In the genomic region with DNA sequence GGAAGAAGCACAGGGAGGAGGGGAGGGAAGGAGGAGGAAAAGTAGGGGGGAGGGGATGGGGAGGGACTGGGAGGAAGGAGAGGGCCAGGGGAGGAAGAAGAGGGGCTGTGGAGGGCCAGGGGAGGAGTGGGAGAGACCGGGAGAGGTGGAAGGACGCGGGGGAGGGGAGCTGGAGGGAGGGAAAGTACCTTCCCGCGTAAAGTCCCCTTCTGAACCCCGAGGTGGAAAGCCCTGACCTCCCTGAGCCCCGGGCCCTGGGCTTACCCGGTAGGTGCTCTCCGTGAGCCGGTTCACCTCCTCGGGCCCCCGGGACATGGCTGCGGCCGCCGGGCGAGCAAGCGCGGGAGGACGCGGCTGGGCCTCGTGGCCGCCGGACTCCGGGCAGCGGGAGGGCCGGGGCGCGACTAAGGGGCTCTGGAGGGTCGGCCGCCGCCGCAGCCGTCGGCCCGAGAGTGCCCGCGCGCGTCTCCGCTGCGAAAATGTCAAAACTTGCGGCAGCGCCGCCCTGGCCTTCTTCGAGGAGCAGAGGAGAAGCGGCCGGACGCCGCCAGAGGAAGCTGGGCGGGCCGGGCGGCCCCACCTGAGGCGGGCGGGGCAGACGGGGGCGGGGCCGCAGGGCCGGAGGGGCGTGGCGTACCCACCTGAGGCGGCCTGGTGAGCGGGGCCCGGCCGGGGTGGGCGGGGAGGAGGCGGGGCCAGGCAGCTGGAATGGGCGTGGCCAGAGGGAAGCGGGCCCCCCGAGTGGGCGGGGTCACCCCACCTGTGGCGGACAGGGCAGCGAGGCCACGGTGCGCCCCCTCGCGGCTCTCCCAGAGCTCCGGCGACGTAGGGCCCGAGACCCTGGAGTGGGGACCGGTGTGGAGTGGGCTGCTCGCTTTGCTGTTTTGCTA, we compare ENCODE assay signal across 1 cellular context.
A peak's percentile ranks its signal among the peaks of the same experiment; 100 is the strongest.
TF ChIP-seq lines count a peak whose summit lies in the region.

A gene with protein sequence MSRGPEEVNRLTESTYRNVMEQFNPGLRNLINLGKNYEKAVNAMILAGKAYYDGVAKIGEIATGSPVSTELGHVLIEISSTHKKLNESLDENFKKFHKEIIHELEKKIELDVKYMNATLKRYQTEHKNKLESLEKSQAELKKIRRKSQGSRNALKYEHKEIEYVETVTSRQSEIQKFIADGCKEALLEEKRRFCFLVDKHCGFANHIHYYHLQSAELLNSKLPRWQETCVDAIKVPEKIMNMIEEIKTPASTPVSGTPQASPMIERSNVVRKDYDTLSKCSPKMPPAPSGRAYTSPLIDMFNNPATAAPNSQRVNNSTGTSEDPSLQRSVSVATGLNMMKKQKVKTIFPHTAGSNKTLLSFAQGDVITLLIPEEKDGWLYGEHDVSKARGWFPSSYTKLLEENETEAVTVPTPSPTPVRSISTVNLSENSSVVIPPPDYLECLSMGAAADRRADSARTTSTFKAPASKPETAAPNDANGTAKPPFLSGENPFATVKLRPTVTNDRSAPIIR (minus strand): TSS at position 553 of the 890 bp plus-strand sequence. CDS start 238 bp downstream, at position 315.

TF ChIP-seq in K562, 482 proteins besides CTCF, POLR2A, EP300 and RAD21 (continued from another document and continues in another):
- TF ChIP-seq, protein P1, sequence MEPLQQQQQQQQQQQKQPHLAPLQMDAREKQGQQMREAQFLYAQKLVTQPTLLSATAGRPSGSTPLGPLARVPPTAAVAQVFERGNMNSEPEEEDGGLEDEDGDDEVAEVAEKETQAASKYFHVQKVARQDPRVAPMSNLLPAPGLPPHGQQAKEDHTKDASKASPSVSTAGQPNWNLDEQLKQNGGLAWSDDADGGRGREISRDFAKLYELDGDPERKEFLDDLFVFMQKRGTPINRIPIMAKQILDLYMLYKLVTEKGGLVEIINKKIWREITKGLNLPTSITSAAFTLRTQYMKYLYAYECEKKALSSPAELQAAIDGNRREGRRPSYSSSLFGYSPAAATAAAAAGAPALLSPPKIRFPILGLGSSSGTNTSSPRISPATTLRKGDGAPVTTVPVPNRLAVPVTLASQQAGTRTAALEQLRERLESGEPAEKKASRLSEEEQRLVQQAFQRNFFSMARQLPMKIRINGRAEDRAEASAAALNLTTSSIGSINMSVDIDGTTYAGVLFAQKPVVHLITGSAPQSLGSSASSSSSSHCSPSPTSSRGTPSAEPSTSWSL (CRISPR knock-in tag; IDR thresholded peaks at IDR 0.05; ENCODE audit: borderline replicate concordance): no peak
- TF ChIP-seq TOE1 (IDR thresholded peaks at IDR 0.05; ENCODE audit: borderline replicate concordance) (no peak), TOE1 (CRISPR knock-in tag; IDR thresholded peaks at IDR 0.05; ENCODE audit: borderline replicate concordance, low read depth) (no peak), ZNF780A (CRISPR knock-in tag; IDR thresholded peaks at IDR 0.05) (no peak), RBFOX2 (IDR thresholded peaks at IDR 0.05; ENCODE audit: low read depth, low read length) (peak; percentile 86), KDM5B (IDR thresholded peaks at IDR 0.05; ENCODE audit: insufficient replicate concordance, low read depth, low read length) (peak; percentile 40), GTF2A2 (tag; IDR thresholded peaks at IDR 0.05) (no peak), ZNF696 (CRISPR knock-in tag; conservative IDR thresholded peaks at IDR 0.05) (no peak), MEF2A (IDR thresholded peaks at IDR 0.05; ENCODE audit: control insufficient read depth, low read depth, low read length) (no peak), NFRKB (IDR thresholded peaks at IDR 0.05; ENCODE audit: low read depth) (no peak), ETS2 (tag; IDR thresholded peaks at IDR 0.05; ENCODE audit: borderline replicate concordance, poor library complexity, severe bottlenecking) (no peak), TSHZ1 (CRISPR knock-in tag; IDR thresholded peaks at IDR 0.05) (no peak), SP2 (IDR thresholded peaks at IDR 0.05; ENCODE audit: extremely low read depth, low read depth, low read length, poor library complexity, severe bottlenecking) (no peak), MAFG (tag; conservative IDR thresholded peaks at IDR 0.05) (no peak), ZEB2 (IDR thresholded peaks at IDR 0.05) (0 out of 2 replicates have a peak, but pooled peaks have one; percentile 61), EWSR1 (IDR thresholded peaks at IDR 0.05; ENCODE audit: borderline replicate concordance, low read depth, partially characterized antibody) (no peak), HSF4 (CRISPR knock-in tag; IDR thresholded peaks at IDR 0.05; ENCODE audit: borderline replicate concordance) (no peak), ZNF740 (CRISPR knock-in tag; IDR thresholded peaks at IDR 0.05) (0 out of 2 replicates have a peak, but pooled peaks have one; percentile 39), ZNF740 (tag; IDR thresholded peaks at IDR 0.05) (no peak; a peak in 1 of 4 replicates), FIP1L1 (IDR thresholded peaks at IDR 0.05; ENCODE audit: low read depth, low read length, poor library complexity, severe bottlenecking) (no peak), ELK1 (CRISPR knock-in tag; IDR thresholded peaks at IDR 0.05) (no peak), SMAD1 (IDR thresholded peaks at IDR 0.05; ENCODE audit: low read depth, low read length, partially characterized antibody) (no peak), ZNF253 (CRISPR knock-in tag; conservative IDR thresholded peaks at IDR 0.05) (no peak), PYGO2 (tag; IDR thresholded peaks at IDR 0.05) (no peak), TCF3 (CRISPR knock-in tag; IDR thresholded peaks at IDR 0.05) (no peak), MED1 (CRISPR knock-in tag; IDR thresholded peaks at IDR 0.05; ENCODE audit: borderline replicate concordance) (no peak), EP400 (IDR thresholded peaks at IDR 0.05) (peak; percentile 25; the same call in 1 of the 2 replicates), RBM25 (IDR thresholded peaks at IDR 0.05; ENCODE audit: low read depth, low read length, severe bottlenecking) (no peak), E2F6 (IDR thresholded peaks at IDR 0.05; ENCODE audit: borderline replicate concordance in 1 of 2, extremely low read depth in 1 of 2, insufficient read depth in 1 of 2, insufficient read length in 1 of 2, low read depth in 1 of 2, low read length in 1 of 2, poor library complexity in 1 of 2, severe bottlenecking in 1 of 2) (peak; percentile 90 to 99), RBM22 (IDR thresholded peaks at IDR 0.05; ENCODE audit: low read depth, low read length, poor library complexity, severe bottlenecking) (no peak), NUFIP1 (IDR thresholded peaks at IDR 0.05; ENCODE audit: partially characterized antibody) (no peak), CEBPG (CRISPR knock-in tag; IDR thresholded peaks at IDR 0.05) (no peak), CEBPG (tag; conservative IDR thresholded peaks at IDR 0.05 in 1 of 2, IDR thresholded peaks at IDR 0.05 in 1 of 2) (no peak), ILK (tag; IDR thresholded peaks at IDR 0.05; ENCODE audit: borderline replicate concordance, low read depth) (no peak), HMGN3 (IDR thresholded peaks at IDR 0.05; ENCODE audit: borderline replicate concordance, extremely low read depth, insufficient read length, low read depth, low read length) (no peak), GATAD2A (IDR thresholded peaks at IDR 0.05) (no peak), NR1H2 (CRISPR knock-in tag; IDR thresholded peaks at IDR 0.05) (no peak), FOXA1 (IDR thresholded peaks at IDR 0.05; ENCODE audit: borderline replicate concordance) (no peak), MCM5 (IDR thresholded peaks at IDR 0.05; ENCODE audit: low read depth) (no peak), NFE2 (IDR thresholded peaks at IDR 0.05; ENCODE audit: low read depth) (no peak), HDGF (IDR thresholded peaks at IDR 0.05) (no peak), ZNF184 (CRISPR knock-in tag; IDR thresholded peaks at IDR 0.05) (no peak), SRSF9 (IDR thresholded peaks at IDR 0.05; ENCODE audit: borderline replicate concordance, low read depth, low read length) (no peak), HLTF (IDR thresholded peaks at IDR 0.05) (no peak), STAT5B (CRISPR knock-in tag; IDR thresholded peaks at IDR 0.05) (no peak)
- TF ChIP-seq, protein P2, sequence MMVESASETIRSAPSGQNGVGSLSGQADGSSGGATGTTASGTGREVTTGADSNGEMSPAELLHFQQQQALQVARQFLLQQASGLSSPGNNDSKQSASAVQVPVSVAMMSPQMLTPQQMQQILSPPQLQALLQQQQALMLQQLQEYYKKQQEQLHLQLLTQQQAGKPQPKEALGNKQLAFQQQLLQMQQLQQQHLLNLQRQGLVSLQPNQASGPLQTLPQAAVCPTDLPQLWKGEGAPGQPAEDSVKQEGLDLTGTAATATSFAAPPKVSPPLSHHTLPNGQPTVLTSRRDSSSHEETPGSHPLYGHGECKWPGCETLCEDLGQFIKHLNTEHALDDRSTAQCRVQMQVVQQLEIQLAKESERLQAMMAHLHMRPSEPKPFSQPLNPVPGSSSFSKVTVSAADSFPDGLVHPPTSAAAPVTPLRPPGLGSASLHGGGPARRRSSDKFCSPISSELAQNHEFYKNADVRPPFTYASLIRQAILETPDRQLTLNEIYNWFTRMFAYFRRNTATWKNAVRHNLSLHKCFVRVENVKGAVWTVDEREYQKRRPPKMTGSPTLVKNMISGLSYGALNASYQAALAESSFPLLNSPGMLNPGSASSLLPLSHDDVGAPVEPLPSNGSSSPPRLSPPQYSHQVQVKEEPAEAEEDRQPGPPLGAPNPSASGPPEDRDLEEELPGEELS (CRISPR knock-in tag; IDR thresholded peaks at IDR 0.05; ENCODE audit: borderline replicate concordance): peak; percentile 65; the same call in 1 of the 2 replicates
- TF ChIP-seq, protein P3, sequence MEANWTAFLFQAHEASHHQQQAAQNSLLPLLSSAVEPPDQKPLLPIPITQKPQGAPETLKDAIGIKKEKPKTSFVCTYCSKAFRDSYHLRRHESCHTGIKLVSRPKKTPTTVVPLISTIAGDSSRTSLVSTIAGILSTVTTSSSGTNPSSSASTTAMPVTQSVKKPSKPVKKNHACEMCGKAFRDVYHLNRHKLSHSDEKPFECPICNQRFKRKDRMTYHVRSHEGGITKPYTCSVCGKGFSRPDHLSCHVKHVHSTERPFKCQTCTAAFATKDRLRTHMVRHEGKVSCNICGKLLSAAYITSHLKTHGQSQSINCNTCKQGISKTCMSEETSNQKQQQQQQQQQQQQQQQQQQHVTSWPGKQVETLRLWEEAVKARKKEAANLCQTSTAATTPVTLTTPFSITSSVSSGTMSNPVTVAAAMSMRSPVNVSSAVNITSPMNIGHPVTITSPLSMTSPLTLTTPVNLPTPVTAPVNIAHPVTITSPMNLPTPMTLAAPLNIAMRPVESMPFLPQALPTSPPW (CRISPR knock-in tag; IDR thresholded peaks at IDR 0.05): peak; percentile 81
- TF ChIP-seq, protein P4, sequence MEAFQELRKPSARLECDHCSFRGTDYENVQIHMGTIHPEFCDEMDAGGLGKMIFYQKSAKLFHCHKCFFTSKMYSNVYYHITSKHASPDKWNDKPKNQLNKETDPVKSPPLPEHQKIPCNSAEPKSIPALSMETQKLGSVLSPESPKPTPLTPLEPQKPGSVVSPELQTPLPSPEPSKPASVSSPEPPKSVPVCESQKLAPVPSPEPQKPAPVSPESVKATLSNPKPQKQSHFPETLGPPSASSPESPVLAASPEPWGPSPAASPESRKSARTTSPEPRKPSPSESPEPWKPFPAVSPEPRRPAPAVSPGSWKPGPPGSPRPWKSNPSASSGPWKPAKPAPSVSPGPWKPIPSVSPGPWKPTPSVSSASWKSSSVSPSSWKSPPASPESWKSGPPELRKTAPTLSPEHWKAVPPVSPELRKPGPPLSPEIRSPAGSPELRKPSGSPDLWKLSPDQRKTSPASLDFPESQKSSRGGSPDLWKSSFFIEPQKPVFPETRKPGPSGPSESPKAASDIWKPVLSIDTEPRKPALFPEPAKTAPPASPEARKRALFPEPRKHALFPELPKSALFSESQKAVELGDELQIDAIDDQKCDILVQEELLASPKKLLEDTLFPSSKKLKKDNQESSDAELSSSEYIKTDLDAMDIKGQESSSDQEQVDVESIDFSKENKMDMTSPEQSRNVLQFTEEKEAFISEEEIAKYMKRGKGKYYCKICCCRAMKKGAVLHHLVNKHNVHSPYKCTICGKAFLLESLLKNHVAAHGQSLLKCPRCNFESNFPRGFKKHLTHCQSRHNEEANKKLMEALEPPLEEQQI (IDR thresholded peaks at IDR 0.05): no peak
